Comparison of ENCODE assay signal across 1 cellular context in genomic region chr3:129120254-129121004, GRCh38.
TF ChIP-seq lines count a peak whose summit lies in the region.

No MANE protein-coding gene starts in this region.

TF ChIP-seq in HepG2, 621 proteins besides CTCF, POLR2A, EP300 and RAD21 (continued from another document and continues in another):
- TF ChIP-seq ZBTB43 (CRISPR knock-in tag; conservative IDR thresholded peaks at IDR 0.05) (peak; percentile 59; the same call in 1 of the 2 replicates), ZNF407 (CRISPR knock-in tag; IDR thresholded peaks at IDR 0.05; ENCODE audit: not compliant biosample characterization) (no peak), ZBTB40 (IDR thresholded peaks at IDR 0.05) (no peak), ZBTB40 (CRISPR knock-in tag; IDR thresholded peaks at IDR 0.05) (0 out of 2 replicates have a peak, but pooled peaks have one; percentile 1), JUNB (CRISPR knock-in tag; IDR thresholded peaks at IDR 0.05; ENCODE audit: borderline replicate concordance) (no peak), MTERF4 (CRISPR knock-in tag; IDR thresholded peaks at IDR 0.05) (no peak), ZBTB21 (CRISPR knock-in tag; IDR thresholded peaks at IDR 0.05) (no peak), ZNF576 (CRISPR knock-in tag; IDR thresholded peaks at IDR 0.05) (no peak), JUND (CRISPR knock-in tag; IDR thresholded peaks at IDR 0.05) (no peak), TRAFD1 (CRISPR knock-in tag; IDR thresholded peaks at IDR 0.05; ENCODE audit: borderline replicate concordance) (no peak), ZMYM3 (CRISPR knock-in tag; IDR thresholded peaks at IDR 0.05) (no peak), REPIN1 (CRISPR knock-in tag; IDR thresholded peaks at IDR 0.05; ENCODE audit: borderline replicate concordance, low read depth) (no peak), PATZ1 (CRISPR knock-in tag; IDR thresholded peaks at IDR 0.05) (peak; percentile 21), USF2 (IDR thresholded peaks at IDR 0.05; ENCODE audit: low read depth, low read length) (no peak), USF2 (CRISPR knock-in tag; IDR thresholded peaks at IDR 0.05; ENCODE audit: borderline replicate concordance) (no peak), ZFP36L1 (CRISPR knock-in tag; IDR thresholded peaks at IDR 0.05) (no peak), ZBTB33 (CRISPR knock-in tag; IDR thresholded peaks at IDR 0.05) (no peak), XBP1 (CRISPR knock-in tag; IDR thresholded peaks at IDR 0.05) (no peak)
